Comparison of ENCODE assay signal across 24 cellular contexts in the genomic region with DNA sequence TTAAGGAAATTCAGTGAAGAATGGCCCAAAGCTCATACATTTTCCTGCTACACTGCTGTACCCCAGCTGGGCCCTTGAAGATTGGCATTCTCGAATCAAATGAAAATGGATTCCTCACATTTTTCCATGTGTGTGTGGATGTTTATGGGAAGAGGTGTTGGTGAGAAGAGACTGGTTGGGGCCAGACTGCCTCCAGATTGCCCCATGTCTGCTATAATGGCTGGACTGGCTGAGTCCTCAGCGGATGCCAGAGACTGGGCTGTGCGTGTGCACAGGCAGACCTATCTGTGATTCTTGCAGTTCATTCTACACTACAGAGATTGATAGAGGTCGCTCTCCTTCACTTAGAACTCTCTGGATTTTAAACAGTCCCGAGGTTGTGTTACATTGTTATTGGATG.
DNase-seq lines count a peak whose midpoint lies in the region; ATAC-seq, FAIRE-seq and TF ChIP-seq lines count a peak whose summit lies in the region.
"Had no signal": no experiment of that assay in that cellular context is flagged by ENCODE, and none has a peak within 500 bp of the region (broad histone marks: within the 10 kb centered on the region; RNA-seq: fewer than 3 reads in every experiment).

No MANE protein-coding gene starts in this region.

- H2AFZ ChIP-seq in IMR-90 (replicated peaks; ENCODE audit: low read length, poor library complexity), result no peak overlapping the region
- peak overlapping the region; percentile 38 for H2AFZ ChIP-seq in osteoblast (ENCODE audit: low read length)

- no peak for TF ChIP-seq CTCF in IMR-90 (conservative IDR thresholded peaks at IDR 0.05; ENCODE audit: low read depth, low read length)
- TF ChIP-seq CTCF in osteoblast (IDR thresholded peaks at IDR 0.05; ENCODE audit: extremely low read depth, low read depth, low read length), result no peak

- H4K20me1 ChIP-seq in IMR-90 (ENCODE audit: insufficient read depth, low read length) (no peaks in the 10 kb centered on the region), osteoblast (ENCODE audit: insufficient read depth, low read length) (no peaks in the 10 kb centered on the region)

- intact Hi-C loops in IMR-90 (cut with micrococcal nuclease), result loop anchor here (1.0 kb wide), 1 partner anchor 21 kb away; no protein-coding TSS in a partner anchor

- peak overlapping the region; percentile 54 for H2BK120ac ChIP-seq in IMR-90 (ENCODE audit: low read depth, low read length)

- H3K23ac ChIP-seq in IMR-90 (ENCODE audit: low read depth, low read length), result peak overlapping the region; percentile 22; the same call in 1 of the 2 replicates

- no peak overlapping the region for H2AK5ac ChIP-seq in IMR-90 (ENCODE audit: low read depth, low read length)

- H3K79me1 ChIP-seq in IMR-90 (ENCODE audit: low read depth in 1 of 2, low read length in 2 of 2), result no peaks in the 10 kb centered on the region

- WGBS in IMR-90 (ENCODE audit: extremely low coverage in 2 of 2, insufficient read length in 1 of 2), 2 experiments, result no CpG with 5 or more reads among the region's 5 CpGs
- 83 to 84% (median 84%) methylated on average over 5 of the region's 5 CpGs for WGBS in small intestine, 3 donors

- H3K9ac ChIP-seq in IMR-90 (ENCODE audit: low read depth, low read length), result no peak overlapping the region

- peak overlapping the region; percentile 45; the same call in 1 of the 2 replicates for H3K4me2 ChIP-seq in IMR-90 (ENCODE audit: low read depth, low read length)
- H3K4me2 ChIP-seq in osteoblast (ENCODE audit: insufficient read depth, low read length), result no peak overlapping the region

- peaks cover 2% of the 10 kb centered on the region; the same call in 1 of the 2 replicates for H3K27me3 ChIP-seq in IMR-90 (ENCODE audit: control insufficient read depth, insufficient read depth, low read length)
- peaks cover 10% of the 10 kb centered on the region for H3K27me3 ChIP-seq in osteoblast (ENCODE audit: insufficient read depth, low read length)
- H3K27me3 ChIP-seq in small intestine (ENCODE audit: control insufficient read depth in 2 of 2, insufficient read depth in 2 of 2, low read length in 2 of 2), result no peaks in the 10 kb centered on the region
- H3K27me3 ChIP-seq: MG63 had no signal

- H3K56ac ChIP-seq in IMR-90 (ENCODE audit: extremely low read depth, insufficient read depth, low read length), result no peak overlapping the region

- CTCF ChIA-PET in IMR-90 (lab: Yijun Ruan, JAX), result no interaction called here

- dilution Hi-C loops in IMR-90 (cut with HindIII; ENCODE audit: low sequenced_read_pairs, unreplicated experiment), result no loop called here

- peak overlapping the region; percentile 38 for H2BK20ac ChIP-seq in IMR-90 (ENCODE audit: low read depth, low read length)

- no peak for FAIRE-seq in small intestine (lab: Jason Lieb, UNC)
- FAIRE-seq: GM12891, H54 had no signal

- H3K9me1 ChIP-seq in IMR-90 (ENCODE audit: insufficient read depth, low read length), result no peaks in the 10 kb centered on the region; the same call in 1 of the 2 replicates

- H3K36me3 ChIP-seq in IMR-90 (ENCODE audit: control insufficient read depth, insufficient read depth, low read length), result no peaks in the 10 kb centered on the region
- H3K36me3 ChIP-seq in osteoblast (ENCODE audit: insufficient read depth, low read length), result no peaks in the 10 kb centered on the region
- H3K36me3 ChIP-seq in small intestine (ENCODE audit: control insufficient read depth in 2 of 2, insufficient read depth in 2 of 2, low read length in 2 of 2), result no peaks in the 10 kb centered on the region
- H3K36me3 ChIP-seq: MG63 had no signal

- no peak overlapping the region; the same call in 2 of the 3 replicates for H2BK15ac ChIP-seq in IMR-90 (ENCODE audit: low read depth, low read length)

- H4K5ac ChIP-seq in IMR-90 (ENCODE audit: low read depth, low read length), result peak overlapping the region; percentile 50; the same call in 1 of the 2 replicates

- peak overlapping the region; percentile 36 to 71; a peak in 2 of 4 replicates for H4K8ac ChIP-seq in IMR-90 (ENCODE audit: low read depth in 2 of 2, low read length in 2 of 2)

- H4K91ac ChIP-seq in IMR-90 (ENCODE audit: insufficient read depth, low read depth, low read length), result peak overlapping the region; percentile 64

- H3K79me2 ChIP-seq in osteoblast (ENCODE audit: insufficient read depth, low read length), result no peaks in the 10 kb centered on the region

- TF ChIP-seq RAD21 in IMR-90 (IDR thresholded peaks at IDR 0.05; ENCODE audit: low read length), result 0 out of 2 replicates have a peak, but pooled peaks have one; percentile 4

- DNase-seq in AG08396 (ENCODE audit: low spot score), result peak; percentile 80
- peak; percentile 67 for DNase-seq in IMR-90
- DNase-seq in islet precursor cell, result peak; percentile 39
- no peak for DNase-seq in osteoblast (ENCODE audit: insufficient read length, low spot score, missing footprints)
- no peak for DNase-seq in DMS114 treated with DMSO at 0.1 percent for 48 hours (lab: John Stamatoyannopoulos, UW; ENCODE audit: unreplicated experiment)
- DNase-seq in NCI-H1105 treated with DMSO at 0.1 percent for 48 hours (lab: John Stamatoyannopoulos, UW), result no peak
- no peak for DNase-seq in small intestine
- DNase-seq: 8988T; ACHN; AML-193; C1 segment of cervical spinal cord; CD4-positive, alpha-beta memory T cell; COR-L47; GF-D8; KG1; MG63; NCI-H2029 treated with DMSO at 0.1 percent for 48 hours; NCI-H2227 treated with DMSO at 0.1 percent for 48 hours; NCI-H526 treated with DMSO at 0.1 percent for 48 hours; SHP77 had no signal

- H3K4me3 ChIP-seq in IMR-90 (ENCODE audit: insufficient read depth, low read depth, low read length), result no peak overlapping the region
- no peak overlapping the region for H3K4me3 ChIP-seq in osteoblast (ENCODE audit: insufficient read depth, low read length)
- no peak overlapping the region for H3K4me3 ChIP-seq in small intestine (ENCODE audit: low read depth in 1 of 2, low read length in 2 of 2)
- H3K4me3 ChIP-seq: MG63 had no signal

- H3K27ac ChIP-seq in IMR-90 (ENCODE audit: insufficient read depth, low read length) (peak overlapping the region; percentile 77; the same call in 1 of the 2 replicates), osteoblast (ENCODE audit: low read depth, low read length) (no peak overlapping the region), small intestine (ENCODE audit: low read depth in 1 of 2, low read length in 1 of 2) (no peak overlapping the region)
- H3K27ac ChIP-seq: RWPE1 had no signal

- POLR2A ChIA-PET in IMR-90 (lab: Charles Lee; ENCODE audit: unreplicated experiment), result no interaction called here

- TF ChIP-seq POLR2A in IMR-90 (IDR thresholded peaks at IDR 0.05; ENCODE audit: low read depth, low read length), result no peak

- H3K14ac ChIP-seq in IMR-90 (replicated peaks; ENCODE audit: low read depth, low read length), result peak overlapping the region; percentile 32

- H3K9me3 ChIP-seq in IMR-90 (ENCODE audit: control insufficient read depth, insufficient read depth, low read length) (no peaks in the 10 kb centered on the region), osteoblast (ENCODE audit: low read depth, low read length) (no peaks in the 10 kb centered on the region), small intestine (ENCODE audit: control insufficient read depth, low read depth) (no peaks in the 10 kb centered on the region)
- H3K9me3 ChIP-seq: MG63 had no signal

- ATAC-seq in IMR-90 (ENCODE audit: low read depth), result peak; percentile 85
- no peak for ATAC-seq in HG02763 (IDR thresholded peaks at IDR 0.05; ENCODE audit: unreplicated experiment)

- in situ Hi-C loops in IMR-90 (cut with MboI; ENCODE audit: low sequenced_read_pairs), result no loop called here

- peak overlapping the region; percentile 89 for H2BK5ac ChIP-seq in IMR-90 (ENCODE audit: low read depth, low read length, poor library complexity, severe bottlenecking)

- H3K4me1 ChIP-seq in IMR-90 (ENCODE audit: control insufficient read depth, insufficient read depth, low read length) (peaks cover 16% of the 10 kb centered on the region), osteoblast (ENCODE audit: insufficient read depth, low read length) (peaks cover 6% of the 10 kb centered on the region), small intestine (ENCODE audit: control insufficient read depth in 2 of 2, insufficient read depth in 1 of 2, low read depth in 1 of 2, low read length in 1 of 2) (no peaks in the 10 kb centered on the region)

- no TSS peak for BruUV-seq in IMR-90 (replicated peaks; lab: Mats Ljungman, UMichigan)

- H2AK9ac ChIP-seq in IMR-90 (replicated peaks; ENCODE audit: low read depth, low read length, poor library complexity), result peak overlapping the region; percentile 4

- peak overlapping the region; percentile 61 for H3K18ac ChIP-seq in IMR-90 (ENCODE audit: low read depth, low read length)

- peak overlapping the region; percentile 0; the same call in 1 of the 2 replicates for H3K4ac ChIP-seq in IMR-90 (ENCODE audit: low read depth, low read length)

TF ChIP-seq in IMR-90, 13 proteins besides CTCF, POLR2A, EP300 and RAD21:
- TF ChIP-seq, protein P1, sequence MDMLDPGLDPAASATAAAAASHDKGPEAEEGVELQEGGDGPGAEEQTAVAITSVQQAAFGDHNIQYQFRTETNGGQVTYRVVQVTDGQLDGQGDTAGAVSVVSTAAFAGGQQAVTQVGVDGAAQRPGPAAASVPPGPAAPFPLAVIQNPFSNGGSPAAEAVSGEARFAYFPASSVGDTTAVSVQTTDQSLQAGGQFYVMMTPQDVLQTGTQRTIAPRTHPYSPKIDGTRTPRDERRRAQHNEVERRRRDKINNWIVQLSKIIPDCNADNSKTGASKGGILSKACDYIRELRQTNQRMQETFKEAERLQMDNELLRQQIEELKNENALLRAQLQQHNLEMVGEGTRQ (IDR thresholded peaks at IDR 0.05; ENCODE audit: low read depth, low read length), result no peak
- TF ChIP-seq CEBPB (IDR thresholded peaks at IDR 0.05; ENCODE audit: low read depth, low read length) (peak; percentile 64), MAZ (IDR thresholded peaks at IDR 0.05; ENCODE audit: borderline replicate concordance, low read depth, low read length) (0 out of 2 replicates have a peak, but pooled peaks have one; percentile 17)

Comparison
In these comparisons a context has a peak if more than half of its experiments do, and no peak if none do; other contexts are left out.
1. DNase-seq: peak in AG08396 (single experiment), IMR-90 (single experiment) and islet precursor cell (single experiment); none in osteoblast (single experiment), DMS114 treated with DMSO at 0.1 percent for 48 hours (single experiment), NCI-H1105 treated with DMSO at 0.1 percent for 48 hours (single experiment) and small intestine (single experiment).